Comparison of ENCODE assay signal across 1 cellular context in genomic region chr19:43503501-43504425, GRCh38.
A peak's percentile ranks its signal among the peaks of the same experiment; 100 is the strongest.
TF ChIP-seq lines count a peak whose summit lies in the region.

No MANE protein-coding gene starts in this region.

TF ChIP-seq in IMR-90, 13 proteins besides CTCF, POLR2A, EP300 and RAD21:
- TF ChIP-seq, protein P1, sequence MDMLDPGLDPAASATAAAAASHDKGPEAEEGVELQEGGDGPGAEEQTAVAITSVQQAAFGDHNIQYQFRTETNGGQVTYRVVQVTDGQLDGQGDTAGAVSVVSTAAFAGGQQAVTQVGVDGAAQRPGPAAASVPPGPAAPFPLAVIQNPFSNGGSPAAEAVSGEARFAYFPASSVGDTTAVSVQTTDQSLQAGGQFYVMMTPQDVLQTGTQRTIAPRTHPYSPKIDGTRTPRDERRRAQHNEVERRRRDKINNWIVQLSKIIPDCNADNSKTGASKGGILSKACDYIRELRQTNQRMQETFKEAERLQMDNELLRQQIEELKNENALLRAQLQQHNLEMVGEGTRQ (IDR thresholded peaks at IDR 0.05; ENCODE audit: low read depth, low read length) = no peak
- TF ChIP-seq, protein P2, sequence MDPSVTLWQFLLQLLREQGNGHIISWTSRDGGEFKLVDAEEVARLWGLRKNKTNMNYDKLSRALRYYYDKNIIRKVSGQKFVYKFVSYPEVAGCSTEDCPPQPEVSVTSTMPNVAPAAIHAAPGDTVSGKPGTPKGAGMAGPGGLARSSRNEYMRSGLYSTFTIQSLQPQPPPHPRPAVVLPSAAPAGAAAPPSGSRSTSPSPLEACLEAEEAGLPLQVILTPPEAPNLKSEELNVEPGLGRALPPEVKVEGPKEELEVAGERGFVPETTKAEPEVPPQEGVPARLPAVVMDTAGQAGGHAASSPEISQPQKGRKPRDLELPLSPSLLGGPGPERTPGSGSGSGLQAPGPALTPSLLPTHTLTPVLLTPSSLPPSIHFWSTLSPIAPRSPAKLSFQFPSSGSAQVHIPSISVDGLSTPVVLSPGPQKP (IDR thresholded peaks at IDR 0.05; ENCODE audit: borderline replicate concordance, low read depth, low read length) = no peak
- peak; percentile 79; the same call in 1 of the 2 replicates for TF ChIP-seq MAZ (IDR thresholded peaks at IDR 0.05; ENCODE audit: borderline replicate concordance, low read depth, low read length)
- TF ChIP-seq MXI1 (IDR thresholded peaks at IDR 0.05; ENCODE audit: borderline replicate concordance, low read depth, low read length) = 0 out of 2 replicates have a peak, but pooled peaks have one; percentile 20
- no peak for TF ChIP-seq NFE2L2 (IDR thresholded peaks at IDR 0.05; ENCODE audit: low read depth, low read length)
- TF ChIP-seq CHD1 (IDR thresholded peaks at IDR 0.05; ENCODE audit: low read depth, low read length) = no peak
- no peak for TF ChIP-seq FOS (IDR thresholded peaks at IDR 0.05; ENCODE audit: low read depth, low read length)
- TF ChIP-seq BHLHE40 (IDR thresholded peaks at IDR 0.05; ENCODE audit: low read depth, low read length) = no peak
- no peak for TF ChIP-seq RFX5 (IDR thresholded peaks at IDR 0.05; ENCODE audit: low read depth, low read length)
- TF ChIP-seq RCOR1 (IDR thresholded peaks at IDR 0.05; ENCODE audit: insufficient replicate concordance, low read length) = no peak
- no peak for TF ChIP-seq CEBPB (IDR thresholded peaks at IDR 0.05; ENCODE audit: low read depth, low read length)
- no peak for TF ChIP-seq MAFK (IDR thresholded peaks at IDR 0.05; ENCODE audit: low read depth, low read length)
- no peak for TF ChIP-seq SMC3 (IDR thresholded peaks at IDR 0.05; ENCODE audit: low read depth, low read length)
